ENCODE assay signal across 2 cellular contexts in genomic region chr3:140186421-140186920, GRCh38.
A peak's percentile ranks its signal among the peaks of the same experiment; 100 is the strongest.
TF ChIP-seq lines count a peak whose summit lies in the region.

No MANE protein-coding gene starts in this region.

TF ChIP-seq in liver, 16 proteins besides CTCF, POLR2A, EP300 and RAD21 (continued from another document):
- peak; percentile 18 for TF ChIP-seq REST (IDR thresholded peaks at IDR 0.05)
- no peak for TF ChIP-seq SP1 (IDR thresholded peaks at IDR 0.05)
- TF ChIP-seq GABPA (IDR thresholded peaks at IDR 0.05 in 1 of 2, conservative IDR thresholded peaks at IDR 0.05 in 1 of 2): no peak
- no peak for TF ChIP-seq YY1 (IDR thresholded peaks at IDR 0.05)
- TF ChIP-seq TAF1 (conservative IDR thresholded peaks at IDR 0.05): no peak
- peak in 1 of 2 donors; percentile 85 for TF ChIP-seq JUND (IDR thresholded peaks at IDR 0.05)
- TF ChIP-seq FOXA1 (IDR thresholded peaks at IDR 0.05): no peak
- no peak for TF ChIP-seq MAX (IDR thresholded peaks at IDR 0.05)
- TF ChIP-seq HNF4A (conservative IDR thresholded peaks at IDR 0.05): peak in 1 of 2 donors; percentile 63
- TF ChIP-seq RXRA (IDR thresholded peaks at IDR 0.05): peak; percentile 13 to 39
TF ChIP-seq in liver: peak in this region for 5.

TF ChIP-seq in HepG2, 621 proteins besides CTCF, POLR2A, EP300 and RAD21 (continued from another document):
- no peak for TF ChIP-seq ZNF318 (CRISPR knock-in tag; IDR thresholded peaks at IDR 0.05)
- TF ChIP-seq PLRG1 (conservative IDR thresholded peaks at IDR 0.05): no peak
- TF ChIP-seq ZNF567 (CRISPR knock-in tag; IDR thresholded peaks at IDR 0.05; ENCODE audit: borderline replicate concordance): no peak
- TF ChIP-seq MAFK (conservative IDR thresholded peaks at IDR 0.05 in 1 of 2, IDR thresholded peaks at IDR 0.05 in 1 of 2; ENCODE audit: low read length in 2 of 2): no peak
- TF ChIP-seq ZNF761 (CRISPR knock-in tag; conservative IDR thresholded peaks at IDR 0.05): no peak
- TF ChIP-seq DBP (CRISPR knock-in tag; IDR thresholded peaks at IDR 0.05; ENCODE audit: not compliant biosample characterization): no peak
- TF ChIP-seq ZFP37 (CRISPR knock-in tag; IDR thresholded peaks at IDR 0.05; ENCODE audit: borderline replicate concordance): no peak
- no peak for TF ChIP-seq LBX2 (CRISPR knock-in tag; IDR thresholded peaks at IDR 0.05; ENCODE audit: borderline replicate concordance)
- no peak for TF ChIP-seq ZNF607 (CRISPR knock-in tag; IDR thresholded peaks at IDR 0.05; ENCODE audit: borderline replicate concordance)
- TF ChIP-seq FOXC1 (CRISPR knock-in tag; IDR thresholded peaks at IDR 0.05; ENCODE audit: borderline replicate concordance): no peak
- TF ChIP-seq ZNF326 (CRISPR knock-in tag; IDR thresholded peaks at IDR 0.05; ENCODE audit: borderline replicate concordance): no peak
- TF ChIP-seq HNRNPL (IDR thresholded peaks at IDR 0.05; ENCODE audit: low read depth, low read length): no peak
- TF ChIP-seq MATR3 (CRISPR knock-in tag; IDR thresholded peaks at IDR 0.05): no peak
TF ChIP-seq in HepG2: peak in this region for 0.
